Comparison of ENCODE assay signal across 9 cellular contexts in genomic region chr7:32347244-32347828, GRCh38.
DNase-seq lines count a peak whose midpoint lies in the region; ATAC-seq, FAIRE-seq and TF ChIP-seq lines count a peak whose summit lies in the region.
"Had no signal": no experiment of that assay in that cellular context is flagged by ENCODE, and none has a peak within 500 bp of the region (broad histone marks: within the 10 kb centered on the region; RNA-seq: fewer than 3 reads in every experiment).

No MANE protein-coding gene starts in this region.

- ATAC-seq in HG03095 (IDR thresholded peaks at IDR 0.05; ENCODE audit: unreplicated experiment): no peak

- H3K9me3 ChIP-seq in endothelial cell of umbilical vein (replicated peaks; ENCODE audit: control insufficient read depth, insufficient read depth, low read length) (no peaks in the 10 kb centered on the region), sigmoid colon (no peaks in the 10 kb centered on the region), ovary (no peaks in the 10 kb centered on the region)

- dilution Hi-C loops in endothelial cell of umbilical vein (cut with MboI; ENCODE audit: extremely low pct_ligation_motif_present, low sequenced_read_pairs): no loop called here

- no peak overlapping the region for H3K4me3 ChIP-seq in endothelial cell of umbilical vein (replicated peaks in 1 of 3; ENCODE audit: insufficient read depth in 1 of 3, low read depth in 1 of 3, low read length in 3 of 3)
- no peak overlapping the region for H3K4me3 ChIP-seq in sigmoid colon
- no peak overlapping the region for H3K4me3 ChIP-seq in ovary

- CTCF ChIA-PET in endothelial cell of umbilical vein (lab: Charles Lee): interaction anchor here (0.6 to 3.5 kb wide), 26 partner anchors 9 to 1213 kb away, joined by 3 to 101 read pairs (median 4); no protein-coding TSS in a partner anchor

- TF ChIP-seq EP300 in sigmoid colon (IDR thresholded peaks at IDR 0.05): no peak
- no peak for TF ChIP-seq EP300 in ovary (IDR thresholded peaks at IDR 0.05)

- in situ Hi-C loops in GM13977 (cut with MboI; ENCODE audit: low pct_unique_long_range_greater_than_20kb, low sequenced_read_pairs, unreplicated experiment): loop anchor here (25.0 kb wide), 2 partner anchors 135 to 610 kb away; no protein-coding TSS in a partner anchor

- no peak overlapping the region for H3K27ac ChIP-seq in endothelial cell of umbilical vein (ENCODE audit: insufficient read depth, low read depth, low read length)
- H3K27ac ChIP-seq in sigmoid colon: no peak overlapping the region
- no peak overlapping the region for H3K27ac ChIP-seq in ovary

- TF ChIP-seq CTCF in GM13977 (IDR thresholded peaks at IDR 0.05; ENCODE audit: extremely low read depth, insufficient read depth, missing control alignments) (peak; percentile 71), endothelial cell of umbilical vein (IDR thresholded peaks at IDR 0.05; ENCODE audit: extremely low read depth in 1 of 2, insufficient read depth in 1 of 2, low read depth in 1 of 2, low read length in 2 of 2) (peak; percentile 40 to 51), sigmoid colon (IDR thresholded peaks at IDR 0.05) (peak in 3 of 4 experiments; percentile 44 to 63 (median 46)), ovary (IDR thresholded peaks at IDR 0.05) (no peak)

- H3K27me3 ChIP-seq in endothelial cell of umbilical vein (ENCODE audit: control insufficient read depth in 2 of 2, insufficient read depth in 2 of 2, low read length in 2 of 2) (no peaks in the 10 kb centered on the region), sigmoid colon (no peaks in the 10 kb centered on the region), ovary (no peaks in the 10 kb centered on the region)

- no peak overlapping the region for H3K9ac ChIP-seq in endothelial cell of umbilical vein (replicated peaks; ENCODE audit: extremely low read depth, insufficient read depth, low read length)

- POLR2A ChIA-PET in endothelial cell of umbilical vein (lab: Charles Lee): no interaction called here

- no peak overlapping the region for H3K4me2 ChIP-seq in endothelial cell of umbilical vein (ENCODE audit: insufficient read depth, low read length)

- H3K9me1 ChIP-seq in endothelial cell of umbilical vein (replicated peaks; ENCODE audit: control insufficient read depth, extremely low read depth, insufficient read depth, low read length): no peaks in the 10 kb centered on the region

- no peaks in the 10 kb centered on the region for H3K4me1 ChIP-seq in endothelial cell of umbilical vein (ENCODE audit: control insufficient read depth, extremely low read depth, insufficient read depth, low read length)
- H3K4me1 ChIP-seq in sigmoid colon: no peaks in the 10 kb centered on the region
- no peaks in the 10 kb centered on the region for H3K4me1 ChIP-seq in ovary (ENCODE audit: insufficient read depth)

- H3K36me3 ChIP-seq in endothelial cell of umbilical vein (ENCODE audit: control insufficient read depth in 2 of 2, extremely low read depth in 1 of 2, insufficient read depth in 2 of 2, low read length in 2 of 2): no peaks in the 10 kb centered on the region
- no peaks in the 10 kb centered on the region for H3K36me3 ChIP-seq in sigmoid colon
- H3K36me3 ChIP-seq in ovary: no peaks in the 10 kb centered on the region

- H3K79me2 ChIP-seq in endothelial cell of umbilical vein (ENCODE audit: control insufficient read depth, insufficient read depth, low read length): no peaks in the 10 kb centered on the region

- no peak for FAIRE-seq in endothelial cell of umbilical vein (lab: Jason Lieb, UNC)
- FAIRE-seq: endometrium had no signal

- 87 to 89% methylated on average over 2 of the region's 2 CpGs for WGBS in sigmoid colon, 2 donors
- 61 to 73% (median 73%) methylated on average over 2 of the region's 2 CpGs for WGBS in ovary, 3 donors

- BruUV-seq in endothelial cell of umbilical vein (replicated peaks; lab: Mats Ljungman, UMichigan): no TSS peak

- TF ChIP-seq POLR2A in endothelial cell of umbilical vein (IDR thresholded peaks at IDR 0.05; ENCODE audit: low read depth, low read length): no peak
- no peak for TF ChIP-seq POLR2A in sigmoid colon (IDR thresholded peaks at IDR 0.05)
- no peak for TF ChIP-seq POLR2A in ovary (IDR thresholded peaks at IDR 0.05)

- intact Hi-C loops in endothelial cell of umbilical vein (cut with micrococcal nuclease): loop anchor here (2.0 to 5.0 kb wide), 3 partner anchors 130 to 603 kb away; no protein-coding TSS in a partner anchor
- intact Hi-C loops in sigmoid colon (cut with DNase I): loop anchor here (2.0 kb wide), 1 partner anchor 139 kb away; no protein-coding TSS in a partner anchor
- intact Hi-C loops in ovary (cut with DNase I): loop anchor here in 1 of 4 donors (10.0 kb wide), 1 partner anchor 603 kb away; no protein-coding TSS in a partner anchor

- DNase-seq in AML-193 (lab: John Stamatoyannopoulos, UW) (peak; percentile 18 to 22), GM13977 (ENCODE audit: low spot score) (peak; percentile 36), NCI-H460 (ENCODE audit: extremely low read depth, low read depth) (peak; percentile 8), endothelial cell of umbilical vein (ENCODE audit: low read depth, low spot score) (peak; percentile 40), sigmoid colon (no peak), ecto neural progenitor cell (ENCODE audit: low spot score) (no peak), ovary (no peak)

- H2AFZ ChIP-seq in endothelial cell of umbilical vein (ENCODE audit: low read depth, low read length): no peak overlapping the region

- H4K20me1 ChIP-seq in endothelial cell of umbilical vein (replicated peaks; ENCODE audit: control insufficient read depth, extremely low read depth, insufficient read depth, low read length): no peaks in the 10 kb centered on the region

TF ChIP-seq in endothelial cell of umbilical vein, 7 proteins besides CTCF, POLR2A, EP300 and RAD21:
- no peak for TF ChIP-seq FOS (IDR thresholded peaks at IDR 0.05; ENCODE audit: borderline replicate concordance, insufficient read depth, low read length)
- no peak for TF ChIP-seq EZH2 (IDR thresholded peaks at IDR 0.05; ENCODE audit: borderline replicate concordance, low read depth, low read length, severe bottlenecking)
- TF ChIP-seq JUN (IDR thresholded peaks at IDR 0.05; ENCODE audit: borderline replicate concordance, insufficient read depth, insufficient read length, low read depth): no peak
- no peak for TF ChIP-seq MYC (IDR thresholded peaks at IDR 0.05; ENCODE audit: low read depth, low read length)
- no peak for TF ChIP-seq MAX (IDR thresholded peaks at IDR 0.05; ENCODE audit: insufficient read depth, insufficient read length)
- TF ChIP-seq POLR2AphosphoS5 (IDR thresholded peaks at IDR 0.05; ENCODE audit: insufficient read depth, low read depth, low read length): no peak
- TF ChIP-seq GATA2 (IDR thresholded peaks at IDR 0.05; ENCODE audit: insufficient read depth, insufficient read length, low read depth, low read length): no peak

Comparison
In these comparisons a context has a peak if more than half of its experiments do, and no peak if none do; other contexts are left out.
1. DNase-seq: peak in AML-193 (2 of 2), GM13977 (single experiment), NCI-H460 (single experiment) and endothelial cell of umbilical vein (single experiment); none in sigmoid colon (single experiment), ecto neural progenitor cell (single experiment) and ovary (0 of 5).
2. CTCF ChIP-seq: peak in GM13977 (single experiment), endothelial cell of umbilical vein (2 of 2) and sigmoid colon (3 of 4); none in ovary (0 of 3).